Comparison of ENCODE assay signal across 28 cellular contexts in genomic region chr4:86661418-86661817, GRCh38.
"Had no signal": no experiment of that assay in that cellular context is flagged by ENCODE, and none has a peak within 500 bp of the region (broad histone marks: within the 10 kb centered on the region; RNA-seq: fewer than 3 reads in every experiment).

No MANE protein-coding gene starts in this region.

- H3K27me3 ChIP-seq: gastroesophageal sphincter, heart left ventricle, hepatocyte, left lung, neural progenitor cell, right atrium auricular region, sigmoid colon, stomach, thyroid gland, vagina had no signal

- H3K9me3 ChIP-seq: gastroesophageal sphincter, heart left ventricle, mucosa of descending colon, right atrium auricular region, sigmoid colon, stomach, thyroid gland, vagina had no signal

- H3K4me3 ChIP-seq: coronary artery, gastroesophageal sphincter, heart left ventricle, hepatocyte, left lung, mucosa of descending colon, neural progenitor cell, right atrium auricular region, sigmoid colon, stomach, thyroid gland, vagina had no signal

- H3K9ac ChIP-seq: neural progenitor cell, parathyroid adenoma had no signal

- H3K4me1 ChIP-seq: gastroesophageal sphincter, heart left ventricle, left lung, parathyroid adenoma, right atrium auricular region, sigmoid colon, thyroid gland had no signal

- H3K36me3 ChIP-seq: heart left ventricle, left lung, right atrium auricular region, sigmoid colon, stomach, thyroid gland, vagina had no signal

- H3K9me3 Mint-ChIP-seq: natural killer cell treated with Interleukin-12 subunit alpha and Interleukin-12 subunit beta and Interleukin-15 and Interleukin-18, amount 100 ng/mL, for 72 hours; stimulated activated effector memory CD8-positive, alpha-beta T cell treated with anti-CD3 and anti-CD28 coated beads, Interleukin-12 subunit alpha, Interleukin-12 subunit beta, amount 100 ng/mL, for 72 hours had no signal

- H3K4me2 ChIP-seq: hepatocyte, neural progenitor cell had no signal

- H3K79me2 ChIP-seq: parathyroid adenoma had no signal

- FAIRE-seq: endothelial cell of umbilical vein had no signal

- H3K4me3 Mint-ChIP-seq: mesothelial cell of epicardium; naive B cell; natural killer cell treated with Interleukin-12 subunit alpha and Interleukin-12 subunit beta and Interleukin-15 and Interleukin-18, amount 100 ng/mL, for 72 hours; neural progenitor cell; stimulated activated effector memory CD8-positive, alpha-beta T cell treated with anti-CD3 and anti-CD28 coated beads, Interleukin-12 subunit alpha, Interleukin-12 subunit beta, amount 100 ng/mL, for 72 hours had no signal

- H3K27ac ChIP-seq: coronary artery, gastroesophageal sphincter, heart left ventricle, hepatocyte, left lung, parathyroid adenoma, right atrium auricular region, sigmoid colon, stomach, thyroid gland, vagina had no signal

- H3K27ac Mint-ChIP-seq: mesothelial cell of epicardium; naive B cell; natural killer cell treated with Interleukin-12 subunit alpha and Interleukin-12 subunit beta and Interleukin-15 and Interleukin-18, amount 100 ng/mL, for 72 hours; neural progenitor cell; progenitor cell of endocrine pancreas; stimulated activated effector memory CD8-positive, alpha-beta T cell treated with anti-CD3 and anti-CD28 coated beads, Interleukin-12 subunit alpha, Interleukin-12 subunit beta, amount 100 ng/mL, for 72 hours had no signal

- H3K27me3 Mint-ChIP-seq: naive B cell; natural killer cell treated with Interleukin-12 subunit alpha and Interleukin-12 subunit beta and Interleukin-15 and Interleukin-18, amount 100 ng/mL, for 72 hours; progenitor cell of endocrine pancreas had no signal

- H3K36me3 Mint-ChIP-seq: naive B cell; natural killer cell treated with Interleukin-12 subunit alpha and Interleukin-12 subunit beta and Interleukin-15 and Interleukin-18, amount 100 ng/mL, for 72 hours; stimulated activated effector memory CD8-positive, alpha-beta T cell treated with anti-CD3 and anti-CD28 coated beads, Interleukin-12 subunit alpha, Interleukin-12 subunit beta, amount 100 ng/mL, for 72 hours had no signal

- H2AFZ ChIP-seq: hepatocyte, neural progenitor cell, parathyroid adenoma had no signal

- H3K4me1 Mint-ChIP-seq: naive B cell had no signal

- DNase-seq: dermis blood vessel endothelial cell; effector memory CD4-positive, alpha-beta T cell; foreskin fibroblast; heart left ventricle; left cardiac atrium; left lung; mesenchymal stem cell; mucosa of descending colon; naive B cell; sigmoid colon; stimulated activated CD4-positive, alpha-beta T cell treated with anti-CD3 and anti-CD28 coated beads, Interleukin-2, amount 100 ng/mL, for 24 hours; stimulated activated CD4-positive, alpha-beta T cell treated with anti-CD3 and anti-CD28 coated beads, Interleukin-4, amount 100 ng/mL, for 24 hours; stimulated activated naive CD4-positive, alpha-beta T cell treated with Interleukin-2 at 50 U/mL for 16 hours; stomach; thyroid gland; trophoblast cell had no signal
